8 cellular contexts compared by ENCODE assay signal in the genomic region with DNA sequence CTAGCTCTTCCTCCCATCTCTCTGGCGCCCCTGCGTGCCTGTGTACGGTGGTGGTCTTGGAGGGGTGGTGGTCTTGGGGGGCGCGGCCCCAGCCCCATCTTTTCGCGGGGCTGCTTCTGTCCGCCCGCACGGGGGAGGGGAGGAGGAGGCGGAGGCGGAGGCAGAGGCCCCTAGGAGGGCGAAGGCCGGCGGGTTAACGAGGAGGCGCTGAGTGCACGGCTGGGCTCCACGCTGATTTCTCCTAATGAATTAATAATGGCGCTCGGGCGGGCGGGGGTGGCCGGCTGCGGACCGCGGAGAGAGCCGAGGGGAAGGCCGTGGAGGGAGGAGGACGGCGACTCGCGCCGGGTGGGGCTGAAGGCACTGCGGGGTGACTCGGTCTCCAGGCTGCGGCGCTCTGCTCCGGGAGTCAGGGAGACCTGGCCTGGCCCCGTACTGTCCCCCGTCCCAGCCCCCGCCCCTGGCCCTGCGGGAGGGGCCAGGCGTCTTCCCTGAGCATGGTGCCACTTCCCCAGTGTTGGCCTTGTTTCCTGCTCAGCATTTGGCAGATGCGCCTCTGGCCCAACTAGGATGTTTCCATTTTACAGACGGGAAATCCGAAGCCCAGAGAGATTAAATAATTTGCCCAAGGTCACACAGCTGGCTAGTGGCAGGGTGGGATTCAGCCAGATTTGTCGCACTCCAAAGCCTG. TPM values are rescaled to one million over a fixed set of nuclear protein-coding genes. Genes with fewer than 3 reads are reported as not detected.
DNase-seq lines count a peak whose midpoint lies in the region; ATAC-seq and TF ChIP-seq lines count a peak whose summit lies in the region.

No MANE protein-coding gene starts in this region.

- H3K27ac ChIP-seq in substantia nigra (ENCODE audit: low read depth, low read length, poor library complexity, severe bottlenecking): peak overlapping the region; percentile 17

- no peaks in the 10 kb centered on the region for H3K9me3 ChIP-seq in Caco-2

- peaks cover 2% of the 10 kb centered on the region; the same call in 1 of the 2 replicates for H3K36me3 ChIP-seq in Caco-2 (ENCODE audit: control insufficient read depth, insufficient read depth, low read length)

- no peak for TF ChIP-seq CTCF in Caco-2 (IDR thresholded peaks at IDR 0.05; ENCODE audit: insufficient read depth in 1 of 2, low read depth in 1 of 2, low read length in 1 of 2, severe bottlenecking in 1 of 2, unreplicated experiment in 1 of 2)

- H3K9me3 Mint-ChIP-seq in Caco-2 (ENCODE audit: unreplicated experiment): no peaks in the 10 kb centered on the region
- no peaks in the 10 kb centered on the region for H3K9me3 Mint-ChIP-seq in central memory CD8-positive, alpha-beta T cell

- peak; percentile 34 for ATAC-seq in central memory CD8-positive, alpha-beta T cell (replicated peaks; ENCODE audit: extremely low read depth, poor library complexity, severe bottlenecking)
- no peak for ATAC-seq in GM21526 (IDR thresholded peaks at IDR 0.05; ENCODE audit: low FRiP score, unreplicated experiment)
- no peak for ATAC-seq in HG02610 (IDR thresholded peaks at IDR 0.05; ENCODE audit: unreplicated experiment)

- CTCF ChIA-PET in Caco-2 (lab: Charles Lee): no interaction called here

- peaks cover 4% of the 10 kb centered on the region; the same call in 1 of the 2 replicates for H3K4me1 ChIP-seq in Caco-2

- DNase-seq in Caco-2 (peak; percentile 38 to 40), LHCN-M2 (ENCODE audit: low read depth) (peak; percentile 11), left kidney (ENCODE audit: low read depth, low spot score) (peak; percentile 78), substantia nigra (lab: John Stamatoyannopoulos, UW) (peak in 16 of 49 donors; percentile 21 to 81 (median 39)), HPDE6-E6E7 (ENCODE audit: extremely low spot score) (no peak)
- DNase-seq in central memory CD8-positive, alpha-beta T cell (ENCODE audit: low spot score in 2 of 2): no peak

- no peaks in the 10 kb centered on the region for H3K36me3 Mint-ChIP-seq in Caco-2 (ENCODE audit: insufficient read depth, unreplicated experiment)
- H3K36me3 Mint-ChIP-seq in central memory CD8-positive, alpha-beta T cell (ENCODE audit: insufficient read depth): peaks cover 7% of the 10 kb centered on the region

- no peak overlapping the region for H3K27ac Mint-ChIP-seq in Caco-2 (ENCODE audit: unreplicated experiment)
- no peak overlapping the region for H3K27ac Mint-ChIP-seq in central memory CD8-positive, alpha-beta T cell (ENCODE audit: low read depth)

- no peaks in the 10 kb centered on the region for H3K27me3 Mint-ChIP-seq in Caco-2 (ENCODE audit: insufficient read depth, unreplicated experiment)
- peaks cover 61% of the 10 kb centered on the region for H3K27me3 Mint-ChIP-seq in central memory CD8-positive, alpha-beta T cell

- no peaks in the 10 kb centered on the region for H3K27me3 ChIP-seq in Caco-2 (replicated peaks; ENCODE audit: control insufficient read depth, insufficient read depth, low read length)

- POLR2A ChIA-PET in Caco-2 (lab: Charles Lee): no interaction called here

- intact Hi-C loops in Caco-2 (cut with micrococcal nuclease; ENCODE audit: unreplicated experiment): no loop called here

- H3K4me1 Mint-ChIP-seq in Caco-2 (ENCODE audit: low read depth, unreplicated experiment): peaks cover 10% of the 10 kb centered on the region
- H3K4me1 Mint-ChIP-seq in central memory CD8-positive, alpha-beta T cell: peaks cover 19% of the 10 kb centered on the region

- no TSS peak for BruUV-seq in Caco-2 (replicated peaks; lab: Mats Ljungman, UMichigan)

- H3K4me3 Mint-ChIP-seq in Caco-2 (ENCODE audit: unreplicated experiment): peak overlapping the region; percentile 69
- peak overlapping the region; percentile 68 for H3K4me3 Mint-ChIP-seq in central memory CD8-positive, alpha-beta T cell

- H3K4me3 ChIP-seq in Caco-2 (ENCODE audit: low read depth, low read length): peak overlapping the region; percentile 66

RNA-seq across cellular contexts. Expression of gene GAREM2, which starts 6.0 kb away (rescaled TPM):
- 15.6 and 23.6 TPM in 2 replicates for total RNA-seq in Caco-2 (2022)
- 1.2 and 1.3 TPM in 2 replicates for total RNA-seq in LHCN-M2 (2014; rRNA removed)
- polyA plus RNA-seq in LHCN-M2 (2012): 3.6 TPM

Comparison
In these comparisons a context has a peak if more than half of its experiments do, and no peak if none do; other contexts are left out.
1. DNase-seq: peak in Caco-2 (2 of 2), LHCN-M2 (single experiment) and left kidney (single experiment); none in central memory CD8-positive, alpha-beta T cell (0 of 2) and HPDE6-E6E7 (single experiment).